ENCODE assay signal across 1 cellular context in genomic region chr2:112683550-112684414, GRCh38.
TF ChIP-seq lines count a peak whose summit lies in the region.

No MANE protein-coding gene starts in this region.

TF ChIP-seq in K562, 482 proteins besides CTCF, POLR2A, EP300 and RAD21 (continued from another document and continues in another):
- TF ChIP-seq CHD7 (IDR thresholded peaks at IDR 0.05; ENCODE audit: low read depth, low read length) (no peak), PPARD (CRISPR knock-in tag; IDR thresholded peaks at IDR 0.05) (no peak), COPS2 (conservative IDR thresholded peaks at IDR 0.05) (no peak), DPF2 (IDR thresholded peaks at IDR 0.05) (peak; percentile 96), TAF7 (tag; IDR thresholded peaks at IDR 0.05) (no peak), NR2C1 (IDR thresholded peaks at IDR 0.05) (peak; percentile 83), NR2C1 (tag; IDR thresholded peaks at IDR 0.05) (peak; percentile 92), SPI1 (IDR thresholded peaks at IDR 0.05; ENCODE audit: borderline replicate concordance, low read depth, low read length) (peak; percentile 100), KAT8 (IDR thresholded peaks at IDR 0.05; ENCODE audit: low read depth) (no peak), ZNF217 (CRISPR knock-in tag; IDR thresholded peaks at IDR 0.05) (no peak), ZKSCAN3 (CRISPR knock-in tag; IDR thresholded peaks at IDR 0.05) (no peak), SMARCE1 (IDR thresholded peaks at IDR 0.05) (peak; percentile 90), SP2 (IDR thresholded peaks at IDR 0.05; ENCODE audit: extremely low read depth, low read depth, low read length, poor library complexity, severe bottlenecking) (no peak), ARHGAP35 (IDR thresholded peaks at IDR 0.05; ENCODE audit: partially characterized antibody) (no peak), EGR1 (conservative IDR thresholded peaks at IDR 0.05) (peak; percentile 61; the same call in 1 of the 2 replicates), ARNT (IDR thresholded peaks at IDR 0.05) (peak; percentile 58 to 65; a peak in 2 of 4 replicates), WHSC1 (IDR thresholded peaks at IDR 0.05; ENCODE audit: low read length) (no peak), NCOA1 (IDR thresholded peaks at IDR 0.05; ENCODE audit: low read depth) (peak; percentile 67), SMARCC2 (IDR thresholded peaks at IDR 0.05; ENCODE audit: low read depth) (peak; percentile 84), ZEB2 (IDR thresholded peaks at IDR 0.05) (peak; percentile 91), KDM2B (CRISPR knock-in tag; IDR thresholded peaks at IDR 0.05) (no peak), GMEB1 (CRISPR knock-in tag; IDR thresholded peaks at IDR 0.05) (no peak), ETV5 (CRISPR knock-in tag; IDR thresholded peaks at IDR 0.05; ENCODE audit: low read depth) (0 out of 2 replicates have a peak, but pooled peaks have one; percentile 31), ZHX1 (conservative IDR thresholded peaks at IDR 0.05; ENCODE audit: low read length) (no peak), HMBOX1 (IDR thresholded peaks at IDR 0.05) (peak; percentile 89), ZNF445 (CRISPR knock-in tag; IDR thresholded peaks at IDR 0.05; ENCODE audit: low read depth) (no peak), BACH1 (tag; IDR thresholded peaks at IDR 0.05) (no peak), HEY1 (CRISPR knock-in tag; IDR thresholded peaks at IDR 0.05; ENCODE audit: borderline replicate concordance) (peak; percentile 27; the same call in 1 of the 2 replicates), PYGO2 (tag; IDR thresholded peaks at IDR 0.05) (no peak), ZBTB1 (CRISPR knock-in tag; IDR thresholded peaks at IDR 0.05; ENCODE audit: borderline replicate concordance, low read depth) (no peak), NFATC3 (IDR thresholded peaks at IDR 0.05) (no peak), ETV1 (tag; conservative IDR thresholded peaks at IDR 0.05; ENCODE audit: low read depth) (peak; percentile 62), RCOR1 (IDR thresholded peaks at IDR 0.05; ENCODE audit: borderline replicate concordance in 1 of 2, low read depth in 2 of 2, low read length in 2 of 2) (peak; percentile 92 to 97; a peak in 3 of 4 replicates), MIER1 (IDR thresholded peaks at IDR 0.05; ENCODE audit: low read depth) (no peak)
- TF ChIP-seq, protein P1, sequence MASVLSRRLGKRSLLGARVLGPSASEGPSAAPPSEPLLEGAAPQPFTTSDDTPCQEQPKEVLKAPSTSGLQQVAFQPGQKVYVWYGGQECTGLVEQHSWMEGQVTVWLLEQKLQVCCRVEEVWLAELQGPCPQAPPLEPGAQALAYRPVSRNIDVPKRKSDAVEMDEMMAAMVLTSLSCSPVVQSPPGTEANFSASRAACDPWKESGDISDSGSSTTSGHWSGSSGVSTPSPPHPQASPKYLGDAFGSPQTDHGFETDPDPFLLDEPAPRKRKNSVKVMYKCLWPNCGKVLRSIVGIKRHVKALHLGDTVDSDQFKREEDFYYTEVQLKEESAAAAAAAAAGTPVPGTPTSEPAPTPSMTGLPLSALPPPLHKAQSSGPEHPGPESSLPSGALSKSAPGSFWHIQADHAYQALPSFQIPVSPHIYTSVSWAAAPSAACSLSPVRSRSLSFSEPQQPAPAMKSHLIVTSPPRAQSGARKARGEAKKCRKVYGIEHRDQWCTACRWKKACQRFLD (CRISPR knock-in tag; IDR thresholded peaks at IDR 0.05): peak; percentile 86
- TF ChIP-seq, protein P2, sequence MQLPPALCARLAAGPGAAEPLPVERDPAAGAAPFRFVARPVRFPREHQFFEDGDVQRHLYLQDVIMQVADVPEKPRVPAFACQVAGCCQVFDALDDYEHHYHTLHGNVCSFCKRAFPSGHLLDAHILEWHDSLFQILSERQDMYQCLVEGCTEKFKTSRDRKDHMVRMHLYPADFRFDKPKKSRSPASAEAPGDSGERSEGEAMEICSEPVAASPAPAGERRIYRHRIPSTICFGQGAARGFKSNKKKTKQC (CRISPR knock-in tag; IDR thresholded peaks at IDR 0.05): no peak
- TF ChIP-seq, protein P3, sequence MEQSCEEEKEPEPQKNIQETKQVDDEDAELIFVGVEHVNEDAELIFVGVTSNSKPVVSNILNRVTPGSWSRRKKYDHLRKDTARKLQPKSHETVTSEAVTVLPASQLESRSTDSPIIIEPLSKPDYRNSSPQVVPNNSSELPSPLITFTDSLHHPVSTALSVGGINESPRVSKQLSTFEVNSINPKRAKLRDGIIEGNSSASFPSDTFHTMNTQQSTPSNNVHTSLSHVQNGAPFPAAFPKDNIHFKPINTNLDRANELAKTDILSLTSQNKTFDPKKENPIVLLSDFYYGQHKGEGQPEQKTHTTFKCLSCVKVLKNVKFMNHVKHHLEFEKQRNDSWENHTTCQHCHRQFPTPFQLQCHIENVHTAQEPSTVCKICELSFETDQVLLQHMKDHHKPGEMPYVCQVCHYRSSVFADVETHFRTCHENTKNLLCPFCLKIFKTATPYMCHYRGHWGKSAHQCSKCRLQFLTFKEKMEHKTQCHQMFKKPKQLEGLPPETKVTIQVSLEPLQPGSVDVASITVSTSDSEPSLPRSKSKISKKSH (CRISPR knock-in tag; IDR thresholded peaks at IDR 0.05): no peak
- TF ChIP-seq, protein P4, sequence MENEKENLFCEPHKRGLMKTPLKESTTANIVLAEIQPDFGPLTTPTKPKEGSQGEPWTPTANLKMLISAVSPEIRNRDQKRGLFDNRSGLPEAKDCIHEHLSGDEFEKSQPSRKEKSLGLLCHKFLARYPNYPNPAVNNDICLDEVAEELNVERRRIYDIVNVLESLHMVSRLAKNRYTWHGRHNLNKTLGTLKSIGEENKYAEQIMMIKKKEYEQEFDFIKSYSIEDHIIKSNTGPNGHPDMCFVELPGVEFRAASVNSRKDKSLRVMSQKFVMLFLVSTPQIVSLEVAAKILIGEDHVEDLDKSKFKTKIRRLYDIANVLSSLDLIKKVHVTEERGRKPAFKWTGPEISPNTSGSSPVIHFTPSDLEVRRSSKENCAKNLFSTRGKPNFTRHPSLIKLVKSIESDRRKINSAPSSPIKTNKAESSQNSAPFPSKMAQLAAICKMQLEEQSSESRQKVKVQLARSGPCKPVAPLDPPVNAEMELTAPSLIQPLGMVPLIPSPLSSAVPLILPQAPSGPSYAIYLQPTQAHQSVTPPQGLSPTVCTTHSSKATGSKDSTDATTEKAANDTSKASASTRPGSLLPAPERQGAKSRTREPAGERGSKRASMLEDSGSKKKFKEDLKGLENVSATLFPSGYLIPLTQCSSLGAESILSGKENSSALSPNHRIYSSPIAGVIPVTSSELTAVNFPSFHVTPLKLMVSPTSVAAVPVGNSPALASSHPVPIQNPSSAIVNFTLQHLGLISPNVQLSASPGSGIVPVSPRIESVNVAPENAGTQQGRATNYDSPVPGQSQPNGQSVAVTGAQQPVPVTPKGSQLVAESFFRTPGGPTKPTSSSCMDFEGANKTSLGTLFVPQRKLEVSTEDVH (IDR thresholded peaks at IDR 0.05; ENCODE audit: low read depth, partially characterized antibody): peak; percentile 96
